ENCODE assay signal across 1 cellular context in the genomic region with DNA sequence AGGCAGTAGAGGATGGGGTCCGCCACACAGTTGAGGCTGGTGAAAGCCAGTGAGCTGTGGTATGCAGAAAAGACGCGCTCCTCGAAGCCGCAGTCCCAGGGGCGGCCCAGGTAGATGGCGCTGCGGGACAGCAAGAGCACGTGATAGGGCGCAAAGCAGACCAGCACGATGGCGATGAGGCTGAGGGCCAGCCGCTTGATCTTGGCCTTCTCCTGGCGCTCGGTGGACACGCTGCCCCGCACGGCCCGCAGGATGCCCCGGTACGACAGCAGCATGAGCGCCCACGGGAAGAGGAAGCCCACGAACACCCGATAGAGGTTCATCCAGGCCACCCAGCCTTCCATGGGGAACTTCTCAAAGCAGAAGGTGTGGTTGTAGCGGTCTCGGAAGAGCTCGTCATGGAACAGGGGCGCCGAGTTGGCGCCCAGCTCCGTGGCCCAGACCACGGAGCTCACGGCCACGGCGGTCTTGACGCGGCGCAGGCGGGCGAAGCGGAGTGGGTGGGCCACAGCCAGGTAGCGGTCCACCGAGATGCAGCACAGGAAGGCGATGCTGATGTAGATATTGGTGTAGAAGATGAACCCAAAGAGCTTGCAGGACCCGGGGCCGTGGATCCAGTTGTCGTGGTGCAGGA.
TF ChIP-seq lines count a peak whose summit lies in the region.

No MANE protein-coding gene starts in this region.

TF ChIP-seq in K562, 482 proteins besides CTCF, POLR2A, EP300 and RAD21 (continued from another document and continues in another):
- TF ChIP-seq CLOCK (CRISPR knock-in tag; IDR thresholded peaks at IDR 0.05; ENCODE audit: borderline replicate concordance), result no peak
- TF ChIP-seq ATF1 (CRISPR knock-in tag; IDR thresholded peaks at IDR 0.05), result no peak
- peak; percentile 54 for TF ChIP-seq ATF1 (tag; IDR thresholded peaks at IDR 0.05)
- TF ChIP-seq, protein P1, sequence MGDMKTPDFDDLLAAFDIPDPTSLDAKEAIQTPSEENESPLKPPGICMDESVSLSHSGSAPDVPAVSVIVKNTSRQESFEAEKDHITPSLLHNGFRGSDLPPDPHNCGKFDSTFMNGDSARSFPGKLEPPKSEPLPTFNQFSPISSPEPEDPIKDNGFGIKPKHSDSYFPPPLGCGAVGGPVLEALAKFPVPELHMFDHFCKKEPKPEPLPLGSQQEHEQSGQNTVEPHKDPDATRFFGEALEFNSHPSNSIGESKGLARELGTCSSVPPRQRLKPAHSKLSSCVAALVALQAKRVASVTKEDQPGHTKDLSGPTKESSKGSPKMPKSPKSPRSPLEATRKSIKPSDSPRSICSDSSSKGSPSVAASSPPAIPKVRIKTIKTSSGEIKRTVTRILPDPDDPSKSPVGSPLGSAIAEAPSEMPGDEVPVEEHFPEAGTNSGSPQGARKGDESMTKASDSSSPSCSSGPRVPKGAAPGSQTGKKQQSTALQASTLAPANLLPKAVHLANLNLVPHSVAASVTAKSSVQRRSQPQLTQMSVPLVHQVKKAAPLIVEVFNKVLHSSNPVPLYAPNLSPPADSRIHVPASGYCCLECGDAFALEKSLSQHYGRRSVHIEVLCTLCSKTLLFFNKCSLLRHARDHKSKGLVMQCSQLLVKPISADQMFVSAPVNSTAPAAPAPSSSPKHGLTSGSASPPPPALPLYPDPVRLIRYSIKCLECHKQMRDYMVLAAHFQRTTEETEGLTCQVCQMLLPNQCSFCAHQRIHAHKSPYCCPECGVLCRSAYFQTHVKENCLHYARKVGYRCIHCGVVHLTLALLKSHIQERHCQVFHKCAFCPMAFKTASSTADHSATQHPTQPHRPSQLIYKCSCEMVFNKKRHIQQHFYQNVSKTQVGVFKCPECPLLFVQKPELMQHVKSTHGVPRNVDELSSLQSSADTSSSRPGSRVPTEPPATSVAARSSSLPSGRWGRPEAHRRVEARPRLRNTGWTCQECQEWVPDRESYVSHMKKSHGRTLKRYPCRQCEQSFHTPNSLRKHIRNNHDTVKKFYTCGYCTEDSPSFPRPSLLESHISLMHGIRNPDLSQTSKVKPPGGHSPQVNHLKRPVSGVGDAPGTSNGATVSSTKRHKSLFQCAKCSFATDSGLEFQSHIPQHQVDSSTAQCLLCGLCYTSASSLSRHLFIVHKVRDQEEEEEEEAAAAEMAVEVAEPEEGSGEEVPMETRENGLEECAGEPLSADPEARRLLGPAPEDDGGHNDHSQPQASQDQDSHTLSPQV (IDR thresholded peaks at IDR 0.05), result peak; percentile 80
- no peak for TF ChIP-seq ILF3 (IDR thresholded peaks at IDR 0.05; ENCODE audit: borderline replicate concordance)
- TF ChIP-seq SRF (CRISPR knock-in tag; IDR thresholded peaks at IDR 0.05), result no peak
- TF ChIP-seq GATAD2A (IDR thresholded peaks at IDR 0.05), result 0 out of 2 replicates have a peak, but pooled peaks have one; percentile 64
- TF ChIP-seq CC2D1A (IDR thresholded peaks at IDR 0.05), result peak; percentile 29; the same call in 1 of the 2 replicates
- peak; percentile 66; the same call in 1 of the 2 replicates for TF ChIP-seq EHMT2 (IDR thresholded peaks at IDR 0.05)
- TF ChIP-seq NR4A1 (CRISPR knock-in tag; IDR thresholded peaks at IDR 0.05), result 0 out of 2 replicates have a peak, but pooled peaks have one; percentile 65
- peak; percentile 66; the same call in 1 of the 2 replicates for TF ChIP-seq NR4A1 (tag; IDR thresholded peaks at IDR 0.05)
- peak; percentile 55 to 72; a peak in 1 of 4 replicates for TF ChIP-seq MAZ (CRISPR knock-in tag; conservative IDR thresholded peaks at IDR 0.05 in 1 of 2, IDR thresholded peaks at IDR 0.05 in 1 of 2)
- no peak for TF ChIP-seq ZNF165 (CRISPR knock-in tag; IDR thresholded peaks at IDR 0.05; ENCODE audit: borderline replicate concordance)
- TF ChIP-seq KLF1 (tag; IDR thresholded peaks at IDR 0.05), result no peak
- TF ChIP-seq, protein P2, sequence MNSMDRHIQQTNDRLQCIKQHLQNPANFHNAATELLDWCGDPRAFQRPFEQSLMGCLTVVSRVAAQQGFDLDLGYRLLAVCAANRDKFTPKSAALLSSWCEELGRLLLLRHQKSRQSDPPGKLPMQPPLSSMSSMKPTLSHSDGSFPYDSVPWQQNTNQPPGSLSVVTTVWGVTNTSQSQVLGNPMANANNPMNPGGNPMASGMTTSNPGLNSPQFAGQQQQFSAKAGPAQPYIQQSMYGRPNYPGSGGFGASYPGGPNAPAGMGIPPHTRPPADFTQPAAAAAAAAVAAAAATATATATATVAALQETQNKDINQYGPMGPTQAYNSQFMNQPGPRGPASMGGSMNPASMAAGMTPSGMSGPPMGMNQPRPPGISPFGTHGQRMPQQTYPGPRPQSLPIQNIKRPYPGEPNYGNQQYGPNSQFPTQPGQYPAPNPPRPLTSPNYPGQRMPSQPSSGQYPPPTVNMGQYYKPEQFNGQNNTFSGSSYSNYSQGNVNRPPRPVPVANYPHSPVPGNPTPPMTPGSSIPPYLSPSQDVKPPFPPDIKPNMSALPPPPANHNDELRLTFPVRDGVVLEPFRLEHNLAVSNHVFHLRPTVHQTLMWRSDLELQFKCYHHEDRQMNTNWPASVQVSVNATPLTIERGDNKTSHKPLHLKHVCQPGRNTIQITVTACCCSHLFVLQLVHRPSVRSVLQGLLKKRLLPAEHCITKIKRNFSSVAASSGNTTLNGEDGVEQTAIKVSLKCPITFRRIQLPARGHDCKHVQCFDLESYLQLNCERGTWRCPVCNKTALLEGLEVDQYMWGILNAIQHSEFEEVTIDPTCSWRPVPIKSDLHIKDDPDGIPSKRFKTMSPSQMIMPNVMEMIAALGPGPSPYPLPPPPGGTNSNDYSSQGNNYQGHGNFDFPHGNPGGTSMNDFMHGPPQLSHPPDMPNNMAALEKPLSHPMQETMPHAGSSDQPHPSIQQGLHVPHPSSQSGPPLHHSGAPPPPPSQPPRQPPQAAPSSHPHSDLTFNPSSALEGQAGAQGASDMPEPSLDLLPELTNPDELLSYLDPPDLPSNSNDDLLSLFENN (IDR thresholded peaks at IDR 0.05; ENCODE audit: low read depth in 2 of 2, low read length in 2 of 2), result no peak
- no peak; the same call in 1 of the 2 replicates for TF ChIP-seq HCFC1 (IDR thresholded peaks at IDR 0.05; ENCODE audit: low read depth, low read length)
- no peak for TF ChIP-seq ZSCAN32 (CRISPR knock-in tag; IDR thresholded peaks at IDR 0.05)
- TF ChIP-seq ZFP36 (IDR thresholded peaks at IDR 0.05; ENCODE audit: low read depth, low read length, partially characterized antibody), result no peak
- no peak for TF ChIP-seq SAFB2 (IDR thresholded peaks at IDR 0.05; ENCODE audit: borderline replicate concordance, low read depth, low read length, severe bottlenecking)
- TF ChIP-seq LEF1 (IDR thresholded peaks at IDR 0.05), result no peak
- TF ChIP-seq, protein P3, sequence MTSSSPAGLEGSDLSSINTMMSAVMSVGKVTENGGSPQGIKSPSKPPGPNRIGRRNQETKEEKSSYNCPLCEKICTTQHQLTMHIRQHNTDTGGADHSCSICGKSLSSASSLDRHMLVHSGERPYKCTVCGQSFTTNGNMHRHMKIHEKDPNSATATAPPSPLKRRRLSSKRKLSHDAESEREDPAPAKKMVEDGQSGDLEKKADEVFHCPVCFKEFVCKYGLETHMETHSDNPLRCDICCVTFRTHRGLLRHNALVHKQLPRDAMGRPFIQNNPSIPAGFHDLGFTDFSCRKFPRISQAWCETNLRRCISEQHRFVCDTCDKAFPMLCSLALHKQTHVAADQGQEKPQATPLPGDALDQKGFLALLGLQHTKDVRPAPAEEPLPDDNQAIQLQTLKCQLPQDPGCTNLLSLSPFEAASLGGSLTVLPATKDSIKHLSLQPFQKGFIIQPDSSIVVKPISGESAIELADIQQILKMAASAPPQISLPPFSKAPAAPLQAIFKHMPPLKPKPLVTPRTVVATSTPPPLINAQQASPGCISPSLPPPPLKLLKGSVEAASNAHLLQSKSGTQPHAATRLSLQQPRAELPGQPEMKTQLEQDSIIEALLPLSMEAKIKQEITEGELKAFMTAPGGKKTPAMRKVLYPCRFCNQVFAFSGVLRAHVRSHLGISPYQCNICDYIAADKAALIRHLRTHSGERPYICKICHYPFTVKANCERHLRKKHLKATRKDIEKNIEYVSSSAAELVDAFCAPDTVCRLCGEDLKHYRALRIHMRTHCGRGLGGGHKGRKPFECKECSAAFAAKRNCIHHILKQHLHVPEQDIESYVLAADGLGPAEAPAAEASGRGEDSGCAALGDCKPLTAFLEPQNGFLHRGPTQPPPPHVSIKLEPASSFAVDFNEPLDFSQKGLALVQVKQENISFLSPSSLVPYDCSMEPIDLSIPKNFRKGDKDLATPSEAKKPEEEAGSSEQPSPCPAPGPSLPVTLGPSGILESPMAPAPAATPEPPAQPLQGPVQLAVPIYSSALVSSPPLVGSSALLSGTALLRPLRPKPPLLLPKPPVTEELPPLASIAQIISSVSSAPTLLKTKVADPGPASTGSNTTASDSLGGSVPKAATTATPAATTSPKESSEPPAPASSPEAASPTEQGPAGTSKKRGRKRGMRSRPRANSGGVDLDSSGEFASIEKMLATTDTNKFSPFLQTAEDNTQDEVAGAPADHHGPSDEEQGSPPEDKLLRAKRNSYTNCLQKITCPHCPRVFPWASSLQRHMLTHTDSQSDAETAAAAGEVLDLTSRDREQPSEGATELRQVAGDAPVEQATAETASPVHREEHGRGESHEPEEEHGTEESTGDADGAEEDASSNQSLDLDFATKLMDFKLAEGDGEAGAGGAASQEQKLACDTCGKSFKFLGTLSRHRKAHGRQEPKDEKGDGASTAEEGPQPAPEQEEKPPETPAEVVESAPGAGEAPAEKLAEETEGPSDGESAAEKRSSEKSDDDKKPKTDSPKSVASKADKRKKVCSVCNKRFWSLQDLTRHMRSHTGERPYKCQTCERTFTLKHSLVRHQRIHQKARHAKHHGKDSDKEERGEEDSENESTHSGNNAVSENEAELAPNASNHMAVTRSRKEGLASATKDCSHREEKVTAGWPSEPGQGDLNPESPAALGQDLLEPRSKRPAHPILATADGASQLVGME (CRISPR knock-in tag; IDR thresholded peaks at IDR 0.05), result no peak
- no peak for TF ChIP-seq GABPB2 (CRISPR knock-in tag; conservative IDR thresholded peaks at IDR 0.05)
- TF ChIP-seq ZKSCAN1 (IDR thresholded peaks at IDR 0.05; ENCODE audit: low read depth, low read length), result peak; percentile 26; the same call in 1 of the 2 replicates
- no peak for TF ChIP-seq MECOM (CRISPR knock-in tag; IDR thresholded peaks at IDR 0.05)
- peak; percentile 85 for TF ChIP-seq SMC3 (conservative IDR thresholded peaks at IDR 0.05; ENCODE audit: insufficient read depth, low read depth, low read length)
- TF ChIP-seq NFXL1 (CRISPR knock-in tag; IDR thresholded peaks at IDR 0.05), result no peak
- TF ChIP-seq NFATC3 (IDR thresholded peaks at IDR 0.05), result no peak
- TF ChIP-seq PHF8 (IDR thresholded peaks at IDR 0.05; ENCODE audit: borderline replicate concordance, low read length), result no peak
- TF ChIP-seq NR2C2 (CRISPR knock-in tag; IDR thresholded peaks at IDR 0.05), result no peak
- TF ChIP-seq NR2C2 (tag; IDR thresholded peaks at IDR 0.05), result no peak
- no peak for TF ChIP-seq ZNF507 (tag; conservative IDR thresholded peaks at IDR 0.05)
- no peak for TF ChIP-seq HDGF (IDR thresholded peaks at IDR 0.05)
- TF ChIP-seq KDM2B (CRISPR knock-in tag; IDR thresholded peaks at IDR 0.05), result no peak
- no peak for TF ChIP-seq FUS (optimal IDR thresholded peaks at IDR 0.05; ENCODE audit: low read depth, low read length)
- TF ChIP-seq HIVEP1 (CRISPR knock-in tag; IDR thresholded peaks at IDR 0.05), result peak; percentile 60; the same call in 1 of the 2 replicates
- TF ChIP-seq THRAP3 (IDR thresholded peaks at IDR 0.05; ENCODE audit: borderline replicate concordance), result no peak
- TF ChIP-seq PHF21A (IDR thresholded peaks at IDR 0.05; ENCODE audit: borderline replicate concordance, low read depth), result peak; percentile 71; the same call in 1 of the 2 replicates
- TF ChIP-seq SMARCA5 (IDR thresholded peaks at IDR 0.05), result no peak
- TF ChIP-seq, protein P4, sequence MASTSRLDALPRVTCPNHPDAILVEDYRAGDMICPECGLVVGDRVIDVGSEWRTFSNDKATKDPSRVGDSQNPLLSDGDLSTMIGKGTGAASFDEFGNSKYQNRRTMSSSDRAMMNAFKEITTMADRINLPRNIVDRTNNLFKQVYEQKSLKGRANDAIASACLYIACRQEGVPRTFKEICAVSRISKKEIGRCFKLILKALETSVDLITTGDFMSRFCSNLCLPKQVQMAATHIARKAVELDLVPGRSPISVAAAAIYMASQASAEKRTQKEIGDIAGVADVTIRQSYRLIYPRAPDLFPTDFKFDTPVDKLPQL (IDR thresholded peaks at IDR 0.05; ENCODE audit: extremely low read depth, insufficient read length), result no peak
- no peak for TF ChIP-seq PCBP1 (IDR thresholded peaks at IDR 0.05; ENCODE audit: low read depth, low read length, poor library complexity, severe bottlenecking)
- TF ChIP-seq HNRNPUL1 (IDR thresholded peaks at IDR 0.05; ENCODE audit: low read length), result no peak
- TF ChIP-seq ZNF174 (CRISPR knock-in tag; IDR thresholded peaks at IDR 0.05), result no peak
- TF ChIP-seq ZNF583 (CRISPR knock-in tag; IDR thresholded peaks at IDR 0.05), result peak; percentile 76
- TF ChIP-seq CBX8 (IDR thresholded peaks at IDR 0.05; ENCODE audit: borderline replicate concordance, extremely low read depth, low read depth, low read length, poor library complexity, severe bottlenecking), result no peak
- TF ChIP-seq TAL1 (IDR thresholded peaks at IDR 0.05), result no peak
- TF ChIP-seq SRSF9 (IDR thresholded peaks at IDR 0.05; ENCODE audit: borderline replicate concordance, low read depth, low read length), result no peak
- TF ChIP-seq FOXM1 (IDR thresholded peaks at IDR 0.05; ENCODE audit: low read depth), result no peak
- no peak for TF ChIP-seq FOXM1 (CRISPR knock-in tag; IDR thresholded peaks at IDR 0.05; ENCODE audit: low read depth)
